ENCODE assay signal across 23 cellular contexts in the genomic region with DNA sequence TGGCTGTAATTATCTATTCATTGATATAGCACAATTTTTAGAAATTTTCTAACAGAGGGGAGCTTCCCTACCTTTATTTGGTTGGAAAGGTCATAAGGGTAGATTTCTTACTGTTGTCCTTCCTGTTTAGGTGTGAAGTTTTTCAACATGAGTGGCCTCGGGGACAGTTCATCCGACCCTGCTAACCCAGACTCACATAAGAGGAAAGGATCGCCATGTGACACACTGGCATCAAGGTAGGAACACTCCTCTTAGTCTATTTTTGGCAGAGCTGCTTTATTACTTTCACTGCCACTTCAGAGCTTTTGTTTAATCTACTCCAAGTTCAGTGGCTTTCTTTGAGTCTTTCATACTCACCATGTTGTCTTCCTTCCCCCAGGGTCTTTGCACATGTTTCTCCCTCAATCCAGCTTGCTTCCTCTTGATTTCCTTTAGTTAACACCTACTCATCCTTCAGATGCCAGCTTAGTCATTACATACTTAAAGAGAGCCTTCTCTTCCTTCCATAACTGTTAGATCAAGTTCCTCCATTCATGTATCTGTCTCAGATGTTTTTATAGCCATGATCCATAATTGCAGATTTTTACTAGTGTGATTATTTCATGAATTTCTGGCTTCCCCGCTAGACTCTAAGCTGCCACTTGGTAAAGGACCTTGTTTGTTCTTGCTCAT.
A peak's percentile ranks its signal among the peaks of the same experiment; 100 is the strongest.
DNase-seq lines count a peak whose midpoint lies in the region; ATAC-seq and TF ChIP-seq lines count a peak whose summit lies in the region.
"Had no signal": no experiment of that assay in that cellular context is flagged by ENCODE, and none has a peak within 500 bp of the region (broad histone marks: within the 10 kb centered on the region; RNA-seq: fewer than 3 reads in every experiment).

No MANE protein-coding gene starts in this region.

- peaks cover 12 to 15% of the 10 kb centered on the region in 2 donors for H3K36me3 Mint-ChIP-seq in CD4-positive, alpha-beta memory T cell
- no peaks in the 10 kb centered on the region for H3K36me3 Mint-ChIP-seq in natural killer cell

- no peaks in the 10 kb centered on the region for H3K79me2 ChIP-seq in GM23248 (ENCODE audit: insufficient read depth)

- no peaks in the 10 kb centered on the region for H3K9me2 ChIP-seq in GM23248 (ENCODE audit: insufficient read depth)

- no peaks in the 10 kb centered on the region for H3F3A ChIP-seq in GM23248 (ENCODE audit: insufficient read depth)

- no peak for TF ChIP-seq POLR2A in heart left ventricle (IDR thresholded peaks at IDR 0.05)

- no peak overlapping the region for H3K4me3 Mint-ChIP-seq in CD4-positive, alpha-beta memory T cell
- H3K4me3 Mint-ChIP-seq in natural killer cell: no peak overlapping the region
- H3K4me3 Mint-ChIP-seq: B cell; stimulated activated naive CD8-positive, alpha-beta T cell treated with anti-CD3 and anti-CD28 coated beads, Interleukin-15, amount 100 ng/mL, for 72 hours had no signal

- no peak for TF ChIP-seq CTCF in heart left ventricle (IDR thresholded peaks at IDR 0.05)
- TF ChIP-seq CTCF in natural killer cell (IDR thresholded peaks at IDR 0.05): no peak
- TF ChIP-seq CTCF in BE2C (IDR thresholded peaks at IDR 0.05; ENCODE audit: low read depth, low read length): no peak

- peaks cover 3 to 13% (median 12%) of the 10 kb centered on the region in 4 donors for H3K4me1 Mint-ChIP-seq in CD4-positive, alpha-beta memory T cell
- peaks cover 47 to 61% of the 10 kb centered on the region in 2 donors for H3K4me1 Mint-ChIP-seq in natural killer cell

- H2AFZ ChIP-seq in GM23248: no peak overlapping the region

- no peaks in the 10 kb centered on the region for H3K9me3 ChIP-seq in CD4-positive, alpha-beta memory T cell (ENCODE audit: control insufficient read depth in 1 of 2, low read length in 2 of 2)
- H3K9me3 ChIP-seq in GM23248 (ENCODE audit: low read depth) (no peaks in the 10 kb centered on the region), heart left ventricle (no peaks in the 10 kb centered on the region), BE2C (no peaks in the 10 kb centered on the region)
- H3K9me3 ChIP-seq: Caco-2 had no signal

- H3K4me3 ChIP-seq in CD4-positive, alpha-beta memory T cell (ENCODE audit: low read length in 2 of 2): no peak overlapping the region
- H3K4me3 ChIP-seq in GM23248 (no peak overlapping the region), heart left ventricle (no peak overlapping the region), BE2C (ENCODE audit: low read depth, low read length) (no peak overlapping the region)

- no peaks in the 10 kb centered on the region for H3K27me3 ChIP-seq in CD4-positive, alpha-beta memory T cell (ENCODE audit: insufficient read depth, low read length)
- H3K27me3 ChIP-seq in GM23248 (replicated peaks; ENCODE audit: insufficient read depth) (no peaks in the 10 kb centered on the region), heart left ventricle (no peaks in the 10 kb centered on the region), BE2C (no peaks in the 10 kb centered on the region)

- no peaks in the 10 kb centered on the region for H3K27me3 Mint-ChIP-seq in CD4-positive, alpha-beta memory T cell
- H3K27me3 Mint-ChIP-seq in natural killer cell (ENCODE audit: low read depth in 2 of 2): no peaks in the 10 kb centered on the region
- H3K27me3 Mint-ChIP-seq: B cell; stimulated activated naive CD8-positive, alpha-beta T cell treated with anti-CD3 and anti-CD28 coated beads, Interleukin-15, amount 100 ng/mL, for 72 hours had no signal

- POLR2A ChIA-PET in CD4-positive, alpha-beta memory T cell (lab: Charles Lee; ENCODE audit: partially characterized antibody): no interaction called here

- WGBS in GM23248 (ENCODE audit: low coverage in 1 of 2, low lambda C conversion rate in 2 of 2, missing lambda C conversion rate in 2 of 2), 2 experiments: 84 to 89% methylated on average over 4 of the region's 4 CpGs
- WGBS in heart left ventricle, 4 donors: 53 to 64% (median 56%) methylated on average over 4 of the region's 4 CpGs

- in situ Hi-C loops in GM23248 (cut with MboI): no loop called here

- no peak overlapping the region for H3K9ac ChIP-seq in GM23248

- ATAC-seq in heart left ventricle (peak; percentile 82 to 93 (median 88)), natural killer cell (no peak), HG03520 (IDR thresholded peaks at IDR 0.05; ENCODE audit: unreplicated experiment) (no peak)
- ATAC-seq: HepG2; stimulated activated naive CD8-positive, alpha-beta T cell treated with anti-CD3 and anti-CD28 coated beads, Interleukin-15, amount 100 ng/mL, for 72 hours had no signal

- peak overlapping the region in 4 of 7 donors; percentile 2 to 72 (median 12) for H3K27ac Mint-ChIP-seq in CD4-positive, alpha-beta memory T cell
- peak overlapping the region; percentile 2 to 67 for H3K27ac Mint-ChIP-seq in natural killer cell
- H3K27ac Mint-ChIP-seq: B cell had no signal

- DNase-seq in CD4-positive, alpha-beta memory T cell: no peak
- peak; percentile 2 for DNase-seq in GM23248
- DNase-seq in heart left ventricle: peak in 4 of 5 donors; percentile 9 to 53 (median 29)
- no peak for DNase-seq in natural killer cell
- no peak for DNase-seq in NCI-H2107 treated with DMSO at 0.1 percent for 48 hours (lab: John Stamatoyannopoulos, UW; ENCODE audit: unreplicated experiment)
- no peak for DNase-seq in BE2C
- DNase-seq: activated CD4-positive, alpha-beta T cell treated with anti-CD3 and anti-CD28 coated beads, Interleukin-2, amount 50 U/mL, for 4 hours; activated CD4-positive, CD25-positive, alpha-beta regulatory T cell; activated naive CD4-positive, alpha-beta T cell treated with anti-CD3 and anti-CD28 coated beads, Interleukin-2, amount 50 U/mL, for 16 hours; amygdala; Caco-2; DMS79; effector CD8-positive, alpha-beta T cell; Kasumi-1; kidney glomerular epithelial cell; NCI-H146; NCI-H2171 treated with DMSO at 0.1 percent for 48 hours; stimulated activated naive CD8-positive, alpha-beta T cell treated with anti-CD3 and anti-CD28 coated beads, Interleukin-15, amount 100 ng/mL, for 72 hours; T-helper 1 cell had no signal

- H3K4me1 ChIP-seq in CD4-positive, alpha-beta memory T cell (ENCODE audit: insufficient read depth, low read length): no peaks in the 10 kb centered on the region
- H3K4me1 ChIP-seq in GM23248 (ENCODE audit: insufficient read depth) (no peaks in the 10 kb centered on the region), heart left ventricle (peaks cover 0 to 40% (median 12%) of the 10 kb centered on the region in 12 donors), BE2C (no peaks in the 10 kb centered on the region)
- H3K4me1 ChIP-seq: Caco-2 had no signal

- H3K36me3 ChIP-seq in CD4-positive, alpha-beta memory T cell (ENCODE audit: insufficient read depth, low read length): peaks cover 6% of the 10 kb centered on the region
- no peaks in the 10 kb centered on the region for H3K36me3 ChIP-seq in GM23248 (ENCODE audit: low read depth)
- peaks cover 0 to 16% (median 11%) of the 10 kb centered on the region in 9 donors for H3K36me3 ChIP-seq in heart left ventricle
- H3K36me3 ChIP-seq in BE2C: no peaks in the 10 kb centered on the region

- no peak overlapping the region for H3K27ac ChIP-seq in CD4-positive, alpha-beta memory T cell (ENCODE audit: low read depth, low read length)
- no peak overlapping the region for H3K27ac ChIP-seq in GM23248
- peak overlapping the region in 11 of 12 donors; percentile 15 to 67 (median 41) for H3K27ac ChIP-seq in heart left ventricle
- H3K27ac ChIP-seq: epithelial cell of prostate had no signal

- H4K20me1 ChIP-seq in GM23248 (ENCODE audit: insufficient read depth): no peaks in the 10 kb centered on the region

- no peaks in the 10 kb centered on the region for H3K9me3 Mint-ChIP-seq in CD4-positive, alpha-beta memory T cell
- no peaks in the 10 kb centered on the region for H3K9me3 Mint-ChIP-seq in natural killer cell
- H3K9me3 Mint-ChIP-seq: stimulated activated naive CD8-positive, alpha-beta T cell treated with anti-CD3 and anti-CD28 coated beads, Interleukin-15, amount 100 ng/mL, for 72 hours had no signal

- no peak overlapping the region for H3K4me2 ChIP-seq in GM23248 (ENCODE audit: unreplicated experiment)

- intact Hi-C loops in CD4-positive, alpha-beta memory T cell (cut with micrococcal nuclease): no loop called here
- intact Hi-C loops in heart left ventricle (cut with DNase I) (loop anchor here in 2 of 10 donors (2.0 to 10.0 kb wide), 2 partner anchors 16 to 164 kb away; a partner anchor contains a TSS), natural killer cell (cut with micrococcal nuclease) (no loop called here)

- CTCF ChIA-PET in CD4-positive, alpha-beta memory T cell (lab: Charles Lee; ENCODE audit: partially characterized antibody): interaction anchor here (1.1 kb wide), 1 partner anchor 32 kb away, joined by 5 read pairs; no protein-coding TSS in a partner anchor

Comparison
In these comparisons a context has a peak if more than half of its experiments do, and no peak if none do; other contexts are left out.
1. DNase-seq: peak in GM23248 (single experiment) and heart left ventricle (4 of 5); none in CD4-positive, alpha-beta memory T cell (0 of 5), natural killer cell (single experiment), NCI-H2107 treated with DMSO at 0.1 percent for 48 hours (single experiment) and BE2C (single experiment).
2. H3K27ac ChIP-seq: peak in heart left ventricle (11 of 12); none in CD4-positive, alpha-beta memory T cell (single experiment) and GM23248 (single experiment).
3. ATAC-seq: peak in heart left ventricle (4 of 4); none in natural killer cell (0 of 3) and HG03520 (single experiment).